Comparison of ENCODE assay signal across 8 cellular contexts in the genomic region with DNA sequence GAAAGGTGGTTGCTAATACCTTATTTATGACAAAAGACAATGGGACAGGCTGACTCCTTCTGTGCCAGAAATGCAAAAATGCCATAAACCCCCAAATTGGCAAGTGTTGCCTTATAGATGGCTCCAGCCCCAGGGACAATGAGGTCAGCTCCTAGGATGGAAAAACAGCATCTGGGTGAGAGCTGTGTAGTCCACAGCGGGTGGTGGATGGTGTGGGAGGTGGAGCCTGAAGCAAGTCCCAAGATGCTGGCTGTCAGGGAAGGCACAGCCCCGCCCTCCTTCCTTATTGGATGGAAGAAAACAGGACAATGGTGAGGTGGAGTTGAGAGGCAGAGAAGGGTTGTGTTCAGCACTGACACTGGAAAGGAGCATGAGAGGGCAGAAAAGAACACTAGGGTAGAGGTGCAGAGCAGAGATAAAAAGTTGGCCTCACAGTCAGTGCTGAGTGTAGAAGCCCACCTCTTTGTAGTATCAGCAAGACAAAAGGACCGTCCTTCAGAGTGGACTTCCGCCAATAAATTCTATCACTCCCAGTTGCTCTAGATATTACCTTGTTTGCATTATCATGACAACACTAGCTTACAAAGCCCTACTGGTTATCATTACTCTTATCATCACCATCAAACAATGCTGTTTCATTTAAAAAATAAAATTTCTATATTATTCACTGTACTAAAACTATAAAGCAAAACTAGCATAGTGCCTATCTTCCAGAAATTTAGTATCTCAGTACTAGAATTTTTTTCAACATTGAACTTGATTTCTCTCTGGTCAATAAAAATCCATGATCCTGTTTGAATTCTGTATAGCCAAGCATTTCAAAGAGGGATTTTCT. TPM values are rescaled to one million over a fixed set of nuclear protein-coding genes. Genes with fewer than 3 reads are reported as not detected.
DNase-seq lines count a peak whose midpoint lies in the region; ATAC-seq, FAIRE-seq and TF ChIP-seq lines count a peak whose summit lies in the region.

No MANE protein-coding gene starts in this region.

- H3K27ac ChIP-seq in liver (ENCODE audit: low read depth in 1 of 2, low read length in 2 of 2): peak overlapping the region; percentile 46 to 85
- no peak overlapping the region for H3K27ac ChIP-seq in HepG2 (ENCODE audit: extremely low read length, insufficient read depth, low read length)

- H3K9me3 ChIP-seq in liver (ENCODE audit: control insufficient read depth in 4 of 4, low read length in 3 of 4) (no peaks in the 10 kb centered on the region), HepG2 (ENCODE audit: low read length) (no peaks in the 10 kb centered on the region), skeletal muscle satellite cell (replicated peaks; ENCODE audit: low read length) (no peaks in the 10 kb centered on the region)

- no peak for DNase-seq in HepG2 (ENCODE audit: low spot score)
- peak; percentile 91 for DNase-seq in NCI-H2227 (lab: John Stamatoyannopoulos, UW; ENCODE audit: unreplicated experiment)
- peak in 1 of 2 donors; percentile 24 for DNase-seq in activated T-cell treated with anti-CD3 and anti-CD28 coated beads, Interleukin-2, amount 50 U/mL, for 72 hours
- peak; percentile 87 for DNase-seq in cardiac septum (ENCODE audit: low spot score)
- DNase-seq in epidermal melanocyte (ENCODE audit: insufficient read length, low spot score): no peak

- no peak for TF ChIP-seq POLR2A in HepG2 (IDR thresholded peaks at IDR 0.05; ENCODE audit: insufficient read depth in 1 of 2, low read depth in 2 of 2, low read length in 2 of 2)

- peak overlapping the region; percentile 65 to 98 for H3K4me3 Mint-ChIP-seq in activated T-cell treated with anti-CD3 and anti-CD28 coated beads, Interleukin-2, amount 50 U/mL, for 72 hours

- ATAC-seq in HepG2: no peak
- no peak for ATAC-seq in activated T-cell treated with anti-CD3 and anti-CD28 coated beads, Interleukin-2, amount 50 U/mL, for 72 hours (replicated peaks in 1 of 2)
- ATAC-seq in GM19455 (IDR thresholded peaks at IDR 0.05; ENCODE audit: unreplicated experiment): no peak

- TF ChIP-seq EP300 in HepG2 (IDR thresholded peaks at IDR 0.05; ENCODE audit: low read depth in 2 of 2, low read length in 2 of 2): no peak
- TF ChIP-seq EP300 in HepG2 (CRISPR knock-in tag; IDR thresholded peaks at IDR 0.05; ENCODE audit: borderline replicate concordance): no peak

- peaks cover 54% of the 10 kb centered on the region for H3K4me1 Mint-ChIP-seq in activated T-cell treated with anti-CD3 and anti-CD28 coated beads, Interleukin-2, amount 50 U/mL, for 72 hours (ENCODE audit: low read depth)

- H3K4me3 ChIP-seq in liver (ENCODE audit: low read depth in 1 of 3, low read length in 3 of 3) (no peak overlapping the region), HepG2 (replicated peaks in 1 of 3; ENCODE audit: insufficient read depth in 1 of 3, low read depth in 2 of 3, low read length in 3 of 3) (no peak overlapping the region), skeletal muscle satellite cell (ENCODE audit: low read length) (peak overlapping the region; percentile 24)

- H3K36me3 Mint-ChIP-seq in activated T-cell treated with anti-CD3 and anti-CD28 coated beads, Interleukin-2, amount 50 U/mL, for 72 hours (ENCODE audit: insufficient read depth in 2 of 2): peaks cover 2 to 4% of the 10 kb centered on the region in 2 donors

- FAIRE-seq in HepG2 (lab: Jason Lieb, UNC): no peak

- H3K27me3 ChIP-seq in liver (ENCODE audit: control insufficient read depth in 4 of 4, insufficient read depth in 4 of 4, low read length in 3 of 4): no peaks in the 10 kb centered on the region
- H3K27me3 ChIP-seq in HepG2 (ENCODE audit: control insufficient read depth in 1 of 2, insufficient read depth in 2 of 2, low read length in 2 of 2): no peaks in the 10 kb centered on the region; a peak in 1 of 5 replicates
- H3K27me3 ChIP-seq in skeletal muscle satellite cell (ENCODE audit: control insufficient read depth, insufficient read depth, low read length): no peaks in the 10 kb centered on the region

- H3K27me3 Mint-ChIP-seq in activated T-cell treated with anti-CD3 and anti-CD28 coated beads, Interleukin-2, amount 50 U/mL, for 72 hours (ENCODE audit: low read depth): no peaks in the 10 kb centered on the region

- 74% methylated on average over 4 of the region's 4 CpGs for whole genome bisulfite sequencing in liver
- 57% methylated on average over 4 of the region's 4 CpGs for WGBS in HepG2 (ENCODE audit: low lambda C conversion rate)

- no peaks in the 10 kb centered on the region for H4K20me1 ChIP-seq in HepG2 (ENCODE audit: insufficient read depth, low read length)

- TF ChIP-seq RAD21 in liver (IDR thresholded peaks at IDR 0.05) (no peak), HepG2 (CRISPR knock-in tag; IDR thresholded peaks at IDR 0.05) (no peak)

- CTCF ChIA-PET in HepG2 (lab: Yijun Ruan, JAX; ENCODE audit: low intra/inter-chr PET ratio, low total read pairs): no interaction called here

- no peak overlapping the region; the same call in 1 of the 2 replicates for H3K4me2 ChIP-seq in HepG2 (ENCODE audit: low read depth, low read length)
- H3K4me2 ChIP-seq in skeletal muscle satellite cell (ENCODE audit: low read length): peak overlapping the region; percentile 50

- H2AFZ ChIP-seq in HepG2 (ENCODE audit: low read length): no peak overlapping the region

- peaks cover 13% of the 10 kb centered on the region for H3K79me2 ChIP-seq in HepG2 (ENCODE audit: insufficient read depth, low read length)

- no peak overlapping the region for H3K9ac ChIP-seq in liver (ENCODE audit: low read depth in 1 of 2, low read length in 2 of 2)
- H3K9ac ChIP-seq in HepG2 (ENCODE audit: insufficient read depth, low read depth, low read length): no peak overlapping the region
- H3K9ac ChIP-seq in skeletal muscle satellite cell (ENCODE audit: low read depth, low read length): peak overlapping the region; percentile 2

- H3K36me3 ChIP-seq in liver (ENCODE audit: control insufficient read depth in 4 of 4, insufficient read depth in 3 of 4, low read depth in 1 of 4, low read length in 3 of 4): no peaks in the 10 kb centered on the region
- H3K36me3 ChIP-seq in HepG2 (replicated peaks in 1 of 2; ENCODE audit: control insufficient read depth in 1 of 2, insufficient read depth in 2 of 2, low read length in 2 of 2): no peaks in the 10 kb centered on the region
- no peaks in the 10 kb centered on the region for H3K36me3 ChIP-seq in skeletal muscle satellite cell (ENCODE audit: insufficient read depth, low read length)

- in situ Hi-C loops in HepG2 (cut with HindIII; ENCODE audit: extremely low pct_ligation_motif_present, low pct_unique_long_range_greater_than_20kb): no loop called here

- intact Hi-C loops in HepG2 (cut with micrococcal nuclease; ENCODE audit: unreplicated experiment): no loop called here
- intact Hi-C loops in cardiac septum (cut with DNase I): loop anchor here (5.0 kb wide), 1 partner anchor 119 kb away; no protein-coding TSS in a partner anchor

- no peak for TF ChIP-seq CTCF in liver (IDR thresholded peaks at IDR 0.05; ENCODE audit: low read depth, low read length, missing input control)
- TF ChIP-seq CTCF in HepG2 (CRISPR knock-in tag; IDR thresholded peaks at IDR 0.05): no peak

- peaks cover 1 to 7% (median 5%) of the 10 kb centered on the region in 4 donors for H3K4me1 ChIP-seq in liver (ENCODE audit: control insufficient read depth in 4 of 4, insufficient read depth in 4 of 4, low read length in 3 of 4)
- H3K4me1 ChIP-seq in HepG2 (ENCODE audit: insufficient read depth, low read length): peaks cover 31% of the 10 kb centered on the region
- peaks cover 20% of the 10 kb centered on the region for H3K4me1 ChIP-seq in skeletal muscle satellite cell (ENCODE audit: control insufficient read depth, insufficient read depth, low read length)

- H3K27ac Mint-ChIP-seq in activated T-cell treated with anti-CD3 and anti-CD28 coated beads, Interleukin-2, amount 50 U/mL, for 72 hours: peak overlapping the region; percentile 59

- POLR2A ChIA-PET in HepG2 (lab: Yijun Ruan, JAX): no interaction called here

- BruUV-seq in HepG2 (replicated peaks; lab: Mats Ljungman, UMichigan): no TSS peak

- H3K9me3 Mint-ChIP-seq in activated T-cell treated with anti-CD3 and anti-CD28 coated beads, Interleukin-2, amount 50 U/mL, for 72 hours: peaks cover 0 to 2% of the 10 kb centered on the region in 2 donors

RNA-seq across cellular contexts. Expression of gene SDE2, which starts 3.7 kb away (rescaled TPM):
- 10 to 100 TPM; 15.6 to 53.7 TPM for total RNA-seq in liver
- polyA plus RNA-seq in liver: 1 to 10 TPM; 4.7 to 6.5 TPM
- total RNA-seq in HepG2 (2016; rRNA removed; fragmentation: Illumina TruSeq; extraction: Trizol): 19.6 and 24.7 TPM in 2 replicates
- total RNA-seq in HepG2 (2016; cell fraction: cytosol; rRNA removed; fragmentation: Illumina TruSeq; extraction: Trizol; ENCODE audit: low read depth): 2.0 and 2.4 TPM in 2 replicates
- 19.8 and 25.8 TPM in 2 replicates for total RNA-seq in HepG2 (2016; cell fraction: insoluble cytoplasmic fraction; rRNA removed; fragmentation: Illumina TruSeq; extraction: Trizol)
- 5.6 and 6.8 TPM in 2 replicates for total RNA-seq in HepG2 (2016; cell fraction: membrane; rRNA removed; fragmentation: Illumina TruSeq; extraction: Trizol)
- total RNA-seq in HepG2 (2016; cell fraction: nucleus; rRNA removed; fragmentation: Illumina TruSeq; extraction: Trizol): 11.3 and 13.2 TPM in 2 replicates
- 9.3 and 10.8 TPM in 2 replicates for polyA plus RNA-seq in HepG2 (2011; rRNA removed)
- polyA plus RNA-seq in HepG2 (2011; cell fraction: cytosol; rRNA removed): 6.6 and 10.2 TPM in 2 replicates
- 4.4 and 5.5 TPM in 2 replicates for polyA plus RNA-seq in HepG2 (2011; cell fraction: nucleus; rRNA removed)
- polyA plus RNA-seq in HepG2 (2012): 5.1 and 6.9 TPM in 2 replicates
- 0.27 and 0.31 TPM in 2 replicates for polyA plus RNA-seq in HepG2 (2016; cell fraction: cytosol; fragmentation: Illumina TruSeq; extraction: Trizol; ENCODE audit: low read depth)
- 19.9 and 21.1 TPM in 2 replicates for polyA plus RNA-seq in HepG2 (2016; cell fraction: insoluble cytoplasmic fraction; fragmentation: Illumina TruSeq; extraction: Trizol; ENCODE audit: low read depth)
- 1.2 and 1.5 TPM in 2 replicates for polyA plus RNA-seq in HepG2 (2016; cell fraction: membrane; fragmentation: Illumina TruSeq; extraction: Trizol; ENCODE audit: low read depth)
- polyA plus RNA-seq in HepG2 (2016; cell fraction: nucleus; fragmentation: Illumina TruSeq; extraction: Trizol; ENCODE audit: insufficient read depth, low read depth): 13.3 and 14.1 TPM in 2 replicates
- polyA minus RNA-seq in HepG2 (2011; rRNA and poly(A)+ RNA removed; ENCODE audit: low replicate concordance): 6.0 and 7.8 TPM in 2 replicates
- 12.2 and 13.0 TPM in 2 replicates for polyA minus RNA-seq in HepG2 (2011; cell fraction: cytosol; rRNA and poly(A)+ RNA removed)
- polyA minus RNA-seq in HepG2 (2011; cell fraction: nucleus; rRNA and poly(A)+ RNA removed): 14.9 and 16.3 TPM in 2 replicates
- total RNA-seq in activated T-cell treated with anti-CD3 and anti-CD28 coated beads, Interleukin-2, amount 50 U/mL, for 72 hours: 10 to 100 TPM; 21.5 to 24.0 TPM
- total RNA-seq in cardiac septum: 14.6 TPM
- total RNA-seq in skeletal muscle satellite cell (2012; rRNA removed): 17.5 TPM in 2 replicates

RNA-seq across cellular contexts. Expression of gene H3-3A, which starts 59.6 kb away (rescaled TPM):
- 100 to 1,000 TPM in 1 of 2 donors, 10 to 100 TPM in 1; 76.6 to 338 TPM for total RNA-seq in liver
- polyA plus RNA-seq in liver: 100 to 1,000 TPM; 188 to 190 TPM
- total RNA-seq in HepG2 (2016; rRNA removed; fragmentation: Illumina TruSeq; extraction: Trizol): 221 and 312 TPM in 2 replicates
- 48.7 and 49.7 TPM in 2 replicates for total RNA-seq in HepG2 (2016; cell fraction: cytosol; rRNA removed; fragmentation: Illumina TruSeq; extraction: Trizol; ENCODE audit: low read depth)
- 221 and 332 TPM in 2 replicates for total RNA-seq in HepG2 (2016; cell fraction: insoluble cytoplasmic fraction; rRNA removed; fragmentation: Illumina TruSeq; extraction: Trizol)
- 115 and 120 TPM in 2 replicates for total RNA-seq in HepG2 (2016; cell fraction: membrane; rRNA removed; fragmentation: Illumina TruSeq; extraction: Trizol)
- 113 and 117 TPM in 2 replicates for total RNA-seq in HepG2 (2016; cell fraction: nucleus; rRNA removed; fragmentation: Illumina TruSeq; extraction: Trizol)
- polyA plus RNA-seq in HepG2 (2011; rRNA removed): 244 and 320 TPM in 2 replicates
- 305 and 322 TPM in 2 replicates for polyA plus RNA-seq in HepG2 (2011; cell fraction: cytosol; rRNA removed)
- 46.1 and 49.0 TPM in 2 replicates for polyA plus RNA-seq in HepG2 (2011; cell fraction: nucleus; rRNA removed)
- polyA plus RNA-seq in HepG2 (2012): 222 and 335 TPM in 2 replicates
- polyA plus RNA-seq in HepG2 (2016; cell fraction: cytosol; fragmentation: Illumina TruSeq; extraction: Trizol; ENCODE audit: low read depth): 115 and 127 TPM in 2 replicates
- polyA plus RNA-seq in HepG2 (2016; cell fraction: insoluble cytoplasmic fraction; fragmentation: Illumina TruSeq; extraction: Trizol; ENCODE audit: low read depth): 671 and 752 TPM in 2 replicates
- polyA plus RNA-seq in HepG2 (2016; cell fraction: membrane; fragmentation: Illumina TruSeq; extraction: Trizol; ENCODE audit: low read depth): 212 and 224 TPM in 2 replicates
- polyA plus RNA-seq in HepG2 (2016; cell fraction: nucleus; fragmentation: Illumina TruSeq; extraction: Trizol; ENCODE audit: insufficient read depth, low read depth): 301 and 310 TPM in 2 replicates
- 36.8 and 90.2 TPM in 2 replicates for polyA minus RNA-seq in HepG2 (2011; rRNA and poly(A)+ RNA removed; ENCODE audit: low replicate concordance)
- polyA minus RNA-seq in HepG2 (2011; cell fraction: cytosol; rRNA and poly(A)+ RNA removed): 57.0 and 59.4 TPM in 2 replicates
- polyA minus RNA-seq in HepG2 (2011; cell fraction: nucleus; rRNA and poly(A)+ RNA removed): 29.9 and 35.4 TPM in 2 replicates
- total RNA-seq in activated T-cell treated with anti-CD3 and anti-CD28 coated beads, Interleukin-2, amount 50 U/mL, for 72 hours: 100 to 1,000 TPM; 231 to 239 TPM
- 311 TPM for total RNA-seq in cardiac septum
- total RNA-seq in skeletal muscle satellite cell (2012; rRNA removed): 114 and 121 TPM in 2 replicates

Comparison
In these comparisons a context has a peak if more than half of its experiments do, and no peak if none do; other contexts are left out.
1. DNase-seq: peak in NCI-H2227 (single experiment) and cardiac septum (single experiment); none in HepG2 (single experiment) and epidermal melanocyte (single experiment).